Comparison of ENCODE assay signal across 9 cellular contexts in the genomic region with DNA sequence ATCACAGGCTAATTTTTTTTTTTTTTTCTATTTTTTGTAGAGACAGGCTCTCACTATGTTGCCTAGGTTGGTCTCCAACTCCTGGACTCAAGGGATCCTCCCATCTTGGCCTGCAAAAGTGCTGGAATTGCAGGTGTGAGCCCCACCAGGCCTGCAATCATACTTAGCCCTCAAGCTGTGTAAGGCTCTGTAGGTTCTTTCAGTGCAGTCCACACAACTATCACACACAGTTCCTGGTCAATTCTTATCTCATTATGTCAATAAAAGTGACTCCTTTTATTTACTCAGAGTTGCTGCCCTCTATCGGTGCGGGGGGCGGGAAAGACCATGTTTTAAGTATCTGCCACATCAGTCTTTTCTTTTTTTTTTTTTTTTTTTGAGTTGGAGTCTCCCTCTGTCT. TPM values are rescaled to one million over a fixed set of nuclear protein-coding genes. Genes with fewer than 3 reads are reported as not detected.
A peak's percentile ranks its signal among the peaks of the same experiment; 100 is the strongest.
DNase-seq lines count a peak whose midpoint lies in the region; ATAC-seq, FAIRE-seq and TF ChIP-seq lines count a peak whose summit lies in the region.
"Had no signal": no experiment of that assay in that cellular context is flagged by ENCODE, and none has a peak within 500 bp of the region (broad histone marks: within the 10 kb centered on the region; RNA-seq: fewer than 3 reads in every experiment).

No MANE protein-coding gene starts in this region.

- no peak for ATAC-seq in activated naive CD8-positive, alpha-beta T cell treated with anti-CD3 and anti-CD28 coated beads, Interleukin-2, amount 50 U/mL, for 24 hours

- TF ChIP-seq POLR2A in GM12891 (IDR thresholded peaks at IDR 0.05; ENCODE audit: low read depth, low read length) = no peak

- H3K9me3 Mint-ChIP-seq in activated naive CD8-positive, alpha-beta T cell treated with anti-CD3 and anti-CD28 coated beads, Interleukin-2, amount 50 U/mL, for 24 hours = no peaks in the 10 kb centered on the region
- H3K9me3 Mint-ChIP-seq in activated naive CD8-positive, alpha-beta T cell treated with anti-CD3 and anti-CD28 coated beads for 36 hours = no peaks in the 10 kb centered on the region

- H3K27me3 Mint-ChIP-seq in activated naive CD8-positive, alpha-beta T cell treated with anti-CD3 and anti-CD28 coated beads, Interleukin-2, amount 50 U/mL, for 24 hours = no peaks in the 10 kb centered on the region
- no peaks in the 10 kb centered on the region for H3K27me3 Mint-ChIP-seq in activated naive CD8-positive, alpha-beta T cell treated with anti-CD3 and anti-CD28 coated beads for 36 hours

- FAIRE-seq in GM12891 (lab: Jason Lieb, UNC) = no peak
- FAIRE-seq: GM18507 had no signal

- DNase-seq in activated naive CD8-positive, alpha-beta T cell treated with anti-CD3 and anti-CD28 coated beads, Interleukin-2, amount 50 U/mL, for 24 hours = peak; percentile 16
- DNase-seq in activated naive CD8-positive, alpha-beta T cell treated with anti-CD3 and anti-CD28 coated beads for 36 hours = no peak
- DNase-seq in NCI-H526 treated with DMSO at 0.1 percent for 48 hours (lab: John Stamatoyannopoulos, UW) = peak; percentile 35
- DNase-seq in dermis microvascular lymphatic vessel endothelial cell (ENCODE audit: low read depth in 2 of 2) = peak; percentile 1 to 76
- DNase-seq in retinal pigment epithelial cell (ENCODE audit: low read depth) = no peak
- DNase-seq in C1 segment of cervical spinal cord (lab: John Stamatoyannopoulos, UW) = no peak
- no peak for DNase-seq in activated CD4-positive, alpha-beta T cell treated with anti-CD3 and anti-CD28 coated beads for 4 hours
- DNase-seq in GM12891 (ENCODE audit: insufficient read length, low spot score) = no peak

- H3K4me3 ChIP-seq in retinal pigment epithelial cell (ENCODE audit: low read length) = no peak overlapping the region

- H3K4me1 Mint-ChIP-seq in activated naive CD8-positive, alpha-beta T cell treated with anti-CD3 and anti-CD28 coated beads, Interleukin-2, amount 50 U/mL, for 24 hours = no peaks in the 10 kb centered on the region
- H3K4me1 Mint-ChIP-seq in activated naive CD8-positive, alpha-beta T cell treated with anti-CD3 and anti-CD28 coated beads for 36 hours = no peaks in the 10 kb centered on the region

- H3K4me3 Mint-ChIP-seq in activated naive CD8-positive, alpha-beta T cell treated with anti-CD3 and anti-CD28 coated beads, Interleukin-2, amount 50 U/mL, for 24 hours = no peak overlapping the region
- H3K4me3 Mint-ChIP-seq in activated naive CD8-positive, alpha-beta T cell treated with anti-CD3 and anti-CD28 coated beads for 36 hours = no peak overlapping the region

- TF ChIP-seq CTCF in retinal pigment epithelial cell (conservative IDR thresholded peaks at IDR 0.05; ENCODE audit: low read depth, low read length) = peak; percentile 46

- H3K27ac Mint-ChIP-seq in activated naive CD8-positive, alpha-beta T cell treated with anti-CD3 and anti-CD28 coated beads, Interleukin-2, amount 50 U/mL, for 24 hours = no peak overlapping the region
- no peak overlapping the region for H3K27ac Mint-ChIP-seq in activated naive CD8-positive, alpha-beta T cell treated with anti-CD3 and anti-CD28 coated beads for 36 hours

- no peaks in the 10 kb centered on the region for H3K36me3 Mint-ChIP-seq in activated naive CD8-positive, alpha-beta T cell treated with anti-CD3 and anti-CD28 coated beads, Interleukin-2, amount 50 U/mL, for 24 hours (ENCODE audit: low read depth)
- H3K36me3 Mint-ChIP-seq in activated naive CD8-positive, alpha-beta T cell treated with anti-CD3 and anti-CD28 coated beads for 36 hours = no peaks in the 10 kb centered on the region

TF ChIP-seq in GM12891, 5 proteins besides CTCF, POLR2A, EP300 and RAD21:
- TF ChIP-seq POLR2AphosphoS5 (IDR thresholded peaks at IDR 0.05; ENCODE audit: low read depth, low read length) (no peak), TAF1 (IDR thresholded peaks at IDR 0.05; ENCODE audit: low read depth, low read length) (no peak), POU2F2 (IDR thresholded peaks at IDR 0.05; ENCODE audit: low read depth, low read length) (no peak), SPI1 (IDR thresholded peaks at IDR 0.05; ENCODE audit: low read depth, low read length) (no peak), PAX5 (IDR thresholded peaks at IDR 0.05; ENCODE audit: insufficient read depth, low read length, severe bottlenecking) (no peak)

RNA-seq across cellular contexts. Expression of gene SLC2A3, which starts 29.0 kb away (rescaled TPM):
- 100 to 1,000 TPM; 125 to 147 TPM for total RNA-seq in activated naive CD8-positive, alpha-beta T cell treated with anti-CD3 and anti-CD28 coated beads for 36 hours
- 27.4 and 34.1 TPM in 2 replicates for total RNA-seq in dermis microvascular lymphatic vessel endothelial cell
- 25.8 TPM for polyA plus RNA-seq in GM12891 (2012; ENCODE audit: low read depth, missing spikeins)

RNA-seq across cellular contexts. Expression of gene SLC2A14, which starts 34.3 kb away (rescaled TPM):
- under 1 TPM in 1 of 2 experiments, not detected in 1; 0.08 TPM for total RNA-seq in activated naive CD8-positive, alpha-beta T cell treated with anti-CD3 and anti-CD28 coated beads for 36 hours
- under 0.01 TPM in 2 replicates for total RNA-seq in dermis microvascular lymphatic vessel endothelial cell
- 0.13 TPM for polyA plus RNA-seq in GM12891 (2012; ENCODE audit: low read depth, missing spikeins)

Comparison
In these comparisons a context has a peak if more than half of its experiments do, and no peak if none do; other contexts are left out.
1. DNase-seq: peak in activated naive CD8-positive, alpha-beta T cell treated with anti-CD3 and anti-CD28 coated beads, Interleukin-2, amount 50 U/mL, for 24 hours (single experiment), NCI-H526 treated with DMSO at 0.1 percent for 48 hours (single experiment) and dermis microvascular lymphatic vessel endothelial cell (2 of 2); none in activated naive CD8-positive, alpha-beta T cell treated with anti-CD3 and anti-CD28 coated beads for 36 hours (single experiment), retinal pigment epithelial cell (single experiment), C1 segment of cervical spinal cord (0 of 14), activated CD4-positive, alpha-beta T cell treated with anti-CD3 and anti-CD28 coated beads for 4 hours (0 of 2) and GM12891 (single experiment).